In genomic region chr10:20466731-20467130, GRCh38 we compare ENCODE assay signal across 25 cellular contexts.
DNase-seq lines count a peak whose midpoint lies in the region; ATAC-seq, FAIRE-seq and TF ChIP-seq lines count a peak whose summit lies in the region.
"Had no signal": no experiment of that assay in that cellular context is flagged by ENCODE, and none has a peak within 500 bp of the region (broad histone marks: within the 10 kb centered on the region; RNA-seq: fewer than 3 reads in every experiment).

No MANE protein-coding gene starts in this region.

- H3K36me3 Mint-ChIP-seq in MCF 10A (ENCODE audit: insufficient read depth, unreplicated experiment) (no peaks in the 10 kb centered on the region), WTC11 (peaks cover 53% of the 10 kb centered on the region)
- H3K36me3 Mint-ChIP-seq: activated CD8-positive, alpha-beta memory T cell treated with anti-CD3 and anti-CD28 coated beads, Interleukin-2, amount 10 ng/mL, durations not matched to agents 7 days and 5 days; naive B cell had no signal

- CTCF ChIA-PET in MCF 10A (lab: Yijun Ruan, JAX) (no interaction called here), WTC11 (lab: Charles Lee) (no interaction called here)

- TF ChIP-seq CTCF in MCF 10A (IDR thresholded peaks at IDR 0.05; ENCODE audit: unreplicated experiment) (no peak), breast epithelium (IDR thresholded peaks at IDR 0.05) (no peak), bronchial epithelial cell (IDR thresholded peaks at IDR 0.05; ENCODE audit: insufficient read depth, low read length, severe bottlenecking) (no peak), kidney epithelial cell (IDR thresholded peaks at IDR 0.05; ENCODE audit: insufficient read depth, low read length, poor library complexity, severe bottlenecking) (no peak), WTC11 (IDR thresholded peaks at IDR 0.05) (no peak)

- H3K27ac ChIP-seq in breast epithelium: no peak overlapping the region
- H3K27ac ChIP-seq: 22Rv1, adrenal gland, colonic mucosa, gastroesophageal sphincter, spleen had no signal

- DNase-seq in MCF 10A (ENCODE audit: unreplicated experiment) (peak; percentile 71), breast epithelium (ENCODE audit: low spot score in 2 of 2) (no peak), bronchial epithelial cell (ENCODE audit: low read depth) (peak; percentile 63), kidney epithelial cell (ENCODE audit: low read depth) (peak; percentile 45), urothelium cell line (ENCODE audit: low spot score) (peak; percentile 66), GM19240 (ENCODE audit: insufficient read length, low spot score) (no peak), WTC11 (ENCODE audit: low spot score) (no peak)
- DNase-seq in activated CD8-positive, alpha-beta memory T cell treated with anti-CD3 and anti-CD28 coated beads, Interleukin-2, amount 50 U/mL, for 4 hours: no peak
- DNase-seq: activated CD4-positive, alpha-beta T cell treated with anti-CD3 and anti-CD28 coated beads for 1 hour; activated CD8-positive, alpha-beta memory T cell treated with anti-CD3 and anti-CD28 coated beads, Interleukin-2, amount 10 ng/mL, durations not matched to agents 7 days and 5 days; activated effector memory CD4-positive, alpha-beta T cell treated with Interleukin-2 at 50 U/mL for 16 hours; C1 segment of cervical spinal cord; colonic mucosa; GF-D8; naive B cell; NCI-H1105; NCI-H526 treated with DMSO at 0.1 percent for 48 hours; SK-N-SH; spleen; T-helper 9 cell had no signal

- H3K9me3 Mint-ChIP-seq in MCF 10A (ENCODE audit: unreplicated experiment) (peaks cover 7% of the 10 kb centered on the region), WTC11 (peaks cover 54% of the 10 kb centered on the region)

- no peaks in the 10 kb centered on the region for H3K4me1 ChIP-seq in breast epithelium
- H3K4me1 ChIP-seq: adrenal gland, colonic mucosa, gastroesophageal sphincter, spleen had no signal

- FAIRE-seq in bronchial epithelial cell (lab: Jason Lieb, UNC) (no peak), urothelium cell line (lab: Jason Lieb, UNC) (no peak)
- FAIRE-seq: endometrium, GM12878 had no signal

- H3K27ac Mint-ChIP-seq in MCF 10A (ENCODE audit: low read depth, unreplicated experiment) (peak overlapping the region; percentile 67), WTC11 (no peak overlapping the region)
- H3K27ac Mint-ChIP-seq: activated CD8-positive, alpha-beta memory T cell treated with anti-CD3 and anti-CD28 coated beads, Interleukin-2, amount 10 ng/mL, durations not matched to agents 7 days and 5 days; naive B cell had no signal

- POLR2A ChIA-PET in MCF 10A (lab: Yijun Ruan, JAX) (no interaction called here), WTC11 (lab: Charles Lee) (no interaction called here)

- ATAC-seq in WTC11: no peak
- ATAC-seq: activated CD8-positive, alpha-beta memory T cell treated with anti-CD3 and anti-CD28 coated beads, Interleukin-2, amount 10 ng/mL, durations not matched to agents 7 days and 5 days; gastroesophageal sphincter; GM12878 had no signal

- H3K27me3 ChIP-seq in breast epithelium (no peaks in the 10 kb centered on the region), bronchial epithelial cell (ENCODE audit: control insufficient read depth, insufficient read depth, low read length) (no peaks in the 10 kb centered on the region), kidney epithelial cell (ENCODE audit: control insufficient read depth, insufficient read depth, low read length) (no peaks in the 10 kb centered on the region)
- H3K27me3 ChIP-seq: adrenal gland, colonic mucosa, gastroesophageal sphincter, spleen had no signal

- TF ChIP-seq POLR2A in breast epithelium (IDR thresholded peaks at IDR 0.05): no peak

- no TSS peak for BruUV-seq in MCF 10A (replicated peaks; lab: Mats Ljungman, UMichigan)

- H3K27me3 Mint-ChIP-seq in MCF 10A (ENCODE audit: insufficient read depth, unreplicated experiment) (no peaks in the 10 kb centered on the region), WTC11 (ENCODE audit: low read depth) (no peaks in the 10 kb centered on the region)
- H3K27me3 Mint-ChIP-seq: activated CD8-positive, alpha-beta memory T cell treated with anti-CD3 and anti-CD28 coated beads, Interleukin-2, amount 10 ng/mL, durations not matched to agents 7 days and 5 days; naive B cell had no signal

- H3K4me3 ChIP-seq in breast epithelium: no peak overlapping the region
- no peak overlapping the region for H3K4me3 ChIP-seq in bronchial epithelial cell (ENCODE audit: low read depth, low read length)
- H3K4me3 ChIP-seq in kidney epithelial cell (ENCODE audit: low read depth, low read length): no peak overlapping the region
- H3K4me3 ChIP-seq: adrenal gland, colonic mucosa, gastroesophageal sphincter, GM12878, spleen had no signal

- intact Hi-C loops in MCF 10A (cut with micrococcal nuclease) (no loop called here), breast epithelium (cut with DNase I; ENCODE audit: low total_unique reads) (no loop called here)

- no peak overlapping the region for H3K4me3 Mint-ChIP-seq in MCF 10A (ENCODE audit: unreplicated experiment)
- H3K4me3 Mint-ChIP-seq in WTC11: no peak overlapping the region
- H3K4me3 Mint-ChIP-seq: activated CD8-positive, alpha-beta memory T cell treated with anti-CD3 and anti-CD28 coated beads, Interleukin-2, amount 10 ng/mL, durations not matched to agents 7 days and 5 days; naive B cell had no signal

- no peaks in the 10 kb centered on the region for H3K4me1 Mint-ChIP-seq in MCF 10A (ENCODE audit: insufficient read depth, unreplicated experiment)
- H3K4me1 Mint-ChIP-seq in WTC11: no peaks in the 10 kb centered on the region
- H3K4me1 Mint-ChIP-seq: activated CD8-positive, alpha-beta memory T cell treated with anti-CD3 and anti-CD28 coated beads, Interleukin-2, amount 10 ng/mL, durations not matched to agents 7 days and 5 days; naive B cell had no signal

- no peaks in the 10 kb centered on the region for H3K36me3 ChIP-seq in breast epithelium
- no peaks in the 10 kb centered on the region for H3K36me3 ChIP-seq in bronchial epithelial cell (ENCODE audit: control insufficient read depth, insufficient read depth, low read length)
- H3K36me3 ChIP-seq in kidney epithelial cell (ENCODE audit: control insufficient read depth, insufficient read depth, low read length): no peaks in the 10 kb centered on the region
- H3K36me3 ChIP-seq: adrenal gland, colonic mucosa, gastroesophageal sphincter, spleen had no signal

- H3K9me3 ChIP-seq in breast epithelium: peaks cover 5 to 6% of the 10 kb centered on the region in 2 donors
- H3K9me3 ChIP-seq: adrenal gland, colonic mucosa, SK-N-SH had no signal

TF ChIP-seq in WTC11, 78 proteins besides CTCF, POLR2A, EP300 and RAD21:
- no peak for TF ChIP-seq TP53 (CRISPR knock-in tag; IDR thresholded peaks at IDR 0.05)

Comparison
In these comparisons a context has a peak if more than half of its experiments do, and no peak if none do; other contexts are left out.
1. DNase-seq: peak in MCF 10A (single experiment), bronchial epithelial cell (single experiment), kidney epithelial cell (single experiment) and urothelium cell line (single experiment); none in breast epithelium (0 of 2), activated CD8-positive, alpha-beta memory T cell treated with anti-CD3 and anti-CD28 coated beads, Interleukin-2, amount 50 U/mL, for 4 hours (single experiment), GM19240 (single experiment) and WTC11 (single experiment).